In the genomic region with DNA sequence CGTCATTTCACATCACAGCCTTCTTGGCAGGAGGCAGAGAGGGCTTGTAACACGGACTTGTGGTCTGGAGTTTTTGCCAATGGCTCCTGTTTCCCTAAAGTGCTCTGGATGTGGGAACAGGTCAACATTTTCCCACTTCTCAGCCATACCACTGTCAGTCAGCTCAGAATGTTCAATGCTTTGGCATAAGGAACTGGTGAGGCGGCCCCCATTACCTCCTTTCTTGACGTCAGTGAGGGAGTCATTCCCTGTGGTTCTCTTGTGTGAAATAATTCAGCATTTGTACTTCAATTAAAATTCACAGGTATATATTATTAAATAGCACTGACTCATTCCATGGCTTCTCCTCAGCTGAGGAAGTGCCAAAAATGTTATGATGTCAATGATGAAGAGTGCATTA, we compare ENCODE assay signal across 22 cellular contexts.
"Had no signal": no experiment of that assay in that cellular context is flagged by ENCODE, and none has a peak within 500 bp of the region (broad histone marks: within the 10 kb centered on the region; RNA-seq: fewer than 3 reads in every experiment).

No MANE protein-coding gene starts in this region.

- DNase-seq: activated CD4-positive, alpha-beta T cell treated with anti-CD3 and anti-CD28 coated beads, Interleukin-2, amount 50 U/mL, for 1 hour; activated CD8-positive, alpha-beta memory T cell treated with anti-CD3 and anti-CD28 coated beads, Interleukin-2, amount 50 U/mL, for 48 hours; activated effector memory CD4-positive, alpha-beta T cell treated with Interleukin-2 at 50 U/mL for 16 hours; activated naive CD4-positive, alpha-beta T cell treated with anti-CD3 and anti-CD28 coated beads, Interleukin-2, amount 10 ng/mL, durations not matched to agents 7 days and 5 days; activated naive CD8-positive, alpha-beta T cell treated with anti-CD3 and anti-CD28 coated beads, Interleukin-2, amount 50 U/mL, for 24 hours; activated T-cell treated with anti-CD3 and anti-CD28 coated beads, Interleukin-2, amount 50 U/mL, for 48 hours; central memory CD4-positive, alpha-beta T cell; dorsolateral prefrontal cortex; erythroblast; foreskin melanocyte; glutamatergic neuron; hypothalamus; kidney; stimulated activated naive B cell treated with anti-CD40 and anti-IgM and Interleukin-4, amounts not matched to agents 10 μg/mL and 1 μg/mL and 100 μg/mL, for 72 hours; thyroid gland had no signal

- H3K27ac ChIP-seq: ascending aorta, dorsolateral prefrontal cortex, neutrophil, parathyroid adenoma, thyroid gland had no signal

- H3K4me3 ChIP-seq: ascending aorta, dorsolateral prefrontal cortex, lung, thyroid gland had no signal

- H3K36me3 ChIP-seq: neutrophil, thyroid gland had no signal

- H3K9me3 ChIP-seq: ascending aorta, neutrophil, thyroid gland had no signal

- H3K4me1 ChIP-seq: ascending aorta, parathyroid adenoma, thyroid gland had no signal

- H3K27me3 ChIP-seq: ascending aorta, thyroid gland had no signal

- H3K9ac ChIP-seq: parathyroid adenoma had no signal

- ATAC-seq: activated CD4-positive, CD25-positive, alpha-beta regulatory T cell treated with anti-CD3 and anti-CD28 coated beads, Interleukin-2, amount 50 U/mL, for 24 hours; activated naive CD8-positive, alpha-beta T cell treated with anti-CD3 and anti-CD28 coated beads, Interleukin-2, amount 50 U/mL, for 24 hours; left lobe of liver; natural killer cell treated with Interleukin-12 subunit alpha and Interleukin-12 subunit beta and Interleukin-15 and Interleukin-18, amount 100 ng/mL, for 72 hours; stimulated activated naive B cell treated with anti-CD40 and anti-IgM and Interleukin-4, amounts not matched to agents 10 μg/mL and 1 μg/mL and 100 μg/mL, for 72 hours had no signal
